In the genomic region with DNA sequence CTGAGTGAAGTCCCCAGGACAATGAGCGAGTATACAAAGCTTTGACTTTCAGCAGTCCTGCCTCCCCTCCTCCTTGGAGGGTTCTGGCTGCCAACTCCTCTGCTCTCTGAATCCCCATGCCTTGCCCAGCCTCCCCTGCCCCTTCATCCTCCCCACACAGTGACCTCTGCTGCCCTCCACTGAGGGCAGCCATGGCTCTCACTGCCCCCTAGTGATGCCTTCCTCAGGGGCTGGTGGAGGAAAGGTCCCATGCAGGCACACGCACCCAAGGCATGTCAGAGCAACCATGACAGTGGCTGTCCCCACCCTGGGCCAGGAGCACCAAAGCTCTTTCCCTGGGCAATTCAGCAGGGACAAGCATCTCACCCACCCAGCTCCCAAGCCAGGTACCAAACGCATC, we compare ENCODE assay signal across 15 cellular contexts. TPM values are rescaled to one million over a fixed set of nuclear protein-coding genes. Genes with fewer than 3 reads are reported as not detected.
DNase-seq lines count a peak whose midpoint lies in the region; TF ChIP-seq lines count a peak whose summit lies in the region.
"Had no signal": no experiment of that assay in that cellular context is flagged by ENCODE, and none has a peak within 500 bp of the region (broad histone marks: within the 10 kb centered on the region; RNA-seq: fewer than 3 reads in every experiment).

No MANE protein-coding gene starts in this region.

- H3K4me3 ChIP-seq in GM06990 (replicated peaks; ENCODE audit: low read depth, low read length) (no peak overlapping the region), LNCaP clone FGC (ENCODE audit: low read depth, low read length) (no peak overlapping the region), epithelial cell of proximal tubule (ENCODE audit: low read depth, low read length) (no peak overlapping the region)
- H3K4me3 ChIP-seq: MG63 had no signal

- H3K4me1 Mint-ChIP-seq in osteocyte (ENCODE audit: unreplicated experiment), result no peaks in the 10 kb centered on the region
- H3K4me1 Mint-ChIP-seq: CD8-positive, alpha-beta memory T cell had no signal

- TF ChIP-seq CTCF in GM06990 (IDR thresholded peaks at IDR 0.05; ENCODE audit: insufficient read depth, low read length, poor library complexity, severe bottlenecking) (peak; percentile 29), LNCaP clone FGC (IDR thresholded peaks at IDR 0.05; ENCODE audit: control insufficient read depth, extremely low read depth, insufficient read depth) (peak; percentile 21; the same call in 1 of the 2 replicates), epithelial cell of proximal tubule (conservative IDR thresholded peaks at IDR 0.05; ENCODE audit: low read depth, low read length) (peak; percentile 33), osteocyte (IDR thresholded peaks at IDR 0.05) (no peak)

- peaks cover 12% of the 10 kb centered on the region for H3K27me3 Mint-ChIP-seq in osteocyte (ENCODE audit: unreplicated experiment)

- H3K36me3 Mint-ChIP-seq in osteocyte (ENCODE audit: unreplicated experiment), result no peaks in the 10 kb centered on the region
- H3K36me3 Mint-ChIP-seq: CD8-positive, alpha-beta memory T cell had no signal

- H3K27ac Mint-ChIP-seq in osteocyte (ENCODE audit: unreplicated experiment), result no peak overlapping the region
- H3K27ac Mint-ChIP-seq: CD8-positive, alpha-beta memory T cell had no signal

- no peaks in the 10 kb centered on the region for H3K9me3 Mint-ChIP-seq in osteocyte (ENCODE audit: unreplicated experiment)

- no peaks in the 10 kb centered on the region; the same call in none of the 2 replicates for H3K36me3 ChIP-seq in GM06990 (ENCODE audit: control insufficient read depth, insufficient read depth, low read length)
- H3K36me3 ChIP-seq: MG63 had no signal

- no peak for DNase-seq in GM06990 (ENCODE audit: extremely low read depth, insufficient read length)
- DNase-seq in LNCaP clone FGC (ENCODE audit: low read depth), result no peak
- DNase-seq in epithelial cell of proximal tubule (ENCODE audit: low read depth), result no peak
- peak; percentile 24 for DNase-seq in pons (ENCODE audit: low spot score)
- no peak for DNase-seq in NAMALWA (ENCODE audit: low spot score)
- DNase-seq in activated CD4-positive, alpha-beta T cell treated with anti-CD3 and anti-CD28 coated beads, Interleukin-2, amount 50 U/mL, for 48 hours, result no peak
- no peak for DNase-seq in osteocyte (ENCODE audit: extremely low spot score, unreplicated experiment)
- no peak for DNase-seq in activated CD4-positive, alpha-beta T cell treated with anti-CD3 and anti-CD28 coated beads for 1 hour
- DNase-seq: CD8-positive, alpha-beta memory T cell; MG63; NCI-H187 treated with DMSO at 0.1 percent for 48 hours; NCI-H446; NCI-H774 had no signal

- no peak overlapping the region for H3K4me3 Mint-ChIP-seq in osteocyte (ENCODE audit: unreplicated experiment)

- H3K27me3 ChIP-seq in GM06990 (replicated peaks; ENCODE audit: control insufficient read depth, insufficient read depth, low read length), result no peaks in the 10 kb centered on the region
- H3K27me3 ChIP-seq: MG63 had no signal

RNA-seq across cellular contexts. Expression of a gene that starts 40.9 kb away (rescaled TPM):
- under 0.01 and 0.22 TPM in 2 replicates for total RNA-seq in epithelial cell of proximal tubule
- not detected in 2 replicates for total RNA-seq in osteocyte
- total RNA-seq: CD8-positive, alpha-beta memory T cell; Daoy; HT1080 had no signal
